ENCODE assay signal across 1 cellular context in the genomic region with DNA sequence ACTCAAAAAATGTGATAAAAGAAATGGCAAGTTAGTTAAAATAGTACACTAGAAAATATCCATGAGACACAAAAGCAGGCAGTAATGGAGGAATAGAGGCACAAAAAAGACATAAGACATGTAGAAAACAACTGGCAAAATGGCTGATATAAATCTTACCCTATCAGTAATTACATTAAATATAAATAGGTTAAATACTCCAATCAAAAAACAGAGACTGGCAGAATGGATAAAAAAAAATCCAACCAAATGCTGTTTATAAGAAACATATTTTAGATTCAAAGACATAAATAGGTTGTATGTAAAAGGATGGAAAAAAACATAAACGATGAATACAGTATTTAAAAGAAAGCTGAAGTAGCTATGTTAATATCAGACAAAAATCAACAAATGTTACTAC.
TF ChIP-seq lines count a peak whose summit lies in the region.

No MANE protein-coding gene starts in this region.

TF ChIP-seq in K562, 482 proteins besides CTCF, POLR2A, EP300 and RAD21 (continued from another document):
- TF ChIP-seq, protein P1, sequence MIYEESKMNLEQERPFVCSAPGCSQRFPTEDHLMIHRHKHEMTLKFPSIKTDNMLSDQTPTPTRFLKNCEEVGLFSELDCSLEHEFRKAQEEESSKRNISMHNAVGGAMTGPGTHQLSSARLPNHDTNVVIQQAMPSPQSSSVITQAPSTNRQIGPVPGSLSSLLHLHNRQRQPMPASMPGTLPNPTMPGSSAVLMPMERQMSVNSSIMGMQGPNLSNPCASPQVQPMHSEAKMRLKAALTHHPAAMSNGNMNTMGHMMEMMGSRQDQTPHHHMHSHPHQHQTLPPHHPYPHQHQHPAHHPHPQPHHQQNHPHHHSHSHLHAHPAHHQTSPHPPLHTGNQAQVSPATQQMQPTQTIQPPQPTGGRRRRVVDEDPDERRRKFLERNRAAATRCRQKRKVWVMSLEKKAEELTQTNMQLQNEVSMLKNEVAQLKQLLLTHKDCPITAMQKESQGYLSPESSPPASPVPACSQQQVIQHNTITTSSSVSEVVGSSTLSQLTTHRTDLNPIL (CRISPR knock-in tag; IDR thresholded peaks at IDR 0.05), result no peak
- no peak for TF ChIP-seq ATF7 (IDR thresholded peaks at IDR 0.05)
- TF ChIP-seq HIVEP1 (CRISPR knock-in tag; IDR thresholded peaks at IDR 0.05), result no peak
- peak; percentile 27 for TF ChIP-seq RBM25 (IDR thresholded peaks at IDR 0.05; ENCODE audit: low read depth, low read length, severe bottlenecking)
- no peak for TF ChIP-seq NFIC (IDR thresholded peaks at IDR 0.05)
- TF ChIP-seq SREBF1 (IDR thresholded peaks at IDR 0.05; ENCODE audit: borderline replicate concordance, low read depth, low read length), result no peak
- TF ChIP-seq ZNF121 (CRISPR knock-in tag; conservative IDR thresholded peaks at IDR 0.05), result no peak
- no peak for TF ChIP-seq RFX1 (IDR thresholded peaks at IDR 0.05)
- TF ChIP-seq, protein P2, sequence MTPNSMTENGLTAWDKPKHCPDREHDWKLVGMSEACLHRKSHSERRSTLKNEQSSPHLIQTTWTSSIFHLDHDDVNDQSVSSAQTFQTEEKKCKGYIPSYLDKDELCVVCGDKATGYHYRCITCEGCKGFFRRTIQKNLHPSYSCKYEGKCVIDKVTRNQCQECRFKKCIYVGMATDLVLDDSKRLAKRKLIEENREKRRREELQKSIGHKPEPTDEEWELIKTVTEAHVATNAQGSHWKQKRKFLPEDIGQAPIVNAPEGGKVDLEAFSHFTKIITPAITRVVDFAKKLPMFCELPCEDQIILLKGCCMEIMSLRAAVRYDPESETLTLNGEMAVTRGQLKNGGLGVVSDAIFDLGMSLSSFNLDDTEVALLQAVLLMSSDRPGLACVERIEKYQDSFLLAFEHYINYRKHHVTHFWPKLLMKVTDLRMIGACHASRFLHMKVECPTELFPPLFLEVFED (CRISPR knock-in tag; conservative IDR thresholded peaks at IDR 0.05), result no peak
- TF ChIP-seq ZNF324 (CRISPR knock-in tag; IDR thresholded peaks at IDR 0.05), result no peak
- TF ChIP-seq ASH1L (IDR thresholded peaks at IDR 0.05; ENCODE audit: borderline replicate concordance, low read depth, partially characterized antibody), result no peak
